8 cellular contexts compared by ENCODE assay signal in the genomic region with DNA sequence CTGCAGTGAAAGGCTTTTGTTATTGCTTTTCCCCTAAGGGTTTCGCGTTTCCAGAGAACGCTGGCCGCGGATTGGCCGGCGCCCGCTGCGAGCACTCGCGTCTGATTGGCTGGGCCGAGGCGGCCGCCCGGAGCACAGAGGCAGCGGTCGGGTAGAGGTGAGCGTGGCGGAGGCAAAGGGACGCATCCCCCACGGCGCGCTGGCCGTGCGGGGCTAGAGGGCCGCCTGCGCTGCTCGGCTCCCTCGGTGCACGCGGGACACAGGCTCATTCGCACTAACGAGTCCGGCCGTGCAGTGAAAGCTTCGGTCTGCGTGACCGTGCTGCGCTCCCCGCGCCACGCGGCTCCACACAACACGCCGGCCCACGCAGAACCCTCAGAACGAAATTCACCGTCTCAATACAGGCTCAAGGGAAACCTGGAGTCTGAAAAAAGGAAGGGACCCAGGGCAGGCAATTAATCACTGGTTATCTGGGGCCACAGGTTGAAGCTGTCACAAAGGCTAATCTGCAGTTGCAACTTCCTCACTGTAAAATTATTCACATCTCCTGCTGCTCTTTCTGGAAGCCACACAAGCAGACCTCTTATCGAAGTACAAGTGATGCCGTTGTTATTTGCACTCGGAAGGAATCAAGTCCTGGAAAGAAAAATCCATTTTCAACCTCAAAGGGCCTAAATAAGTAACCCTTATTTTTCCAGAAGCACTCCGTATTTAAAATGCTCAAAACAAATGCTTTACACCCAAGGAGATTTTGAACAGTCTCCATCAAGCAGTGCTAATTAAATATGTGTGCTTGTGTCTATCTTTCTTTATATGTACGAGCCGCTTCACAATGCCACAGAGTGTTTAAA.
A peak's percentile ranks its signal among the peaks of the same experiment; 100 is the strongest.
DNase-seq lines count a peak whose midpoint lies in the region; ATAC-seq and TF ChIP-seq lines count a peak whose summit lies in the region.

No MANE protein-coding gene starts in this region.

- no peak overlapping the region for H4K8ac ChIP-seq in neuronal stem cell (ENCODE audit: low read depth, low read length)

- H3K4me1 ChIP-seq in BE2C (peaks cover 48% of the 10 kb centered on the region), neuronal stem cell (ENCODE audit: control insufficient read depth in 2 of 2, insufficient read depth in 1 of 2, low read depth in 1 of 2, low read length in 2 of 2) (peaks cover 42 to 69% of the 10 kb centered on the region in 2 donors)

- H4K91ac ChIP-seq in neuronal stem cell (ENCODE audit: low read depth, low read length, poor library complexity), result no peak overlapping the region

- H2BK15ac ChIP-seq in neuronal stem cell (ENCODE audit: low read length), result no peak overlapping the region

- H2AK5ac ChIP-seq in neuronal stem cell (ENCODE audit: low read depth, low read length), result peak overlapping the region; percentile 16

- DNase-seq in BE2C (peak; percentile 93), NCI-H524 treated with DMSO at 0.1 percent for 48 hours (lab: John Stamatoyannopoulos, UW) (peak; percentile 10), Right ventricle myocardium superior (peak; percentile 91), neuronal stem cell (ENCODE audit: low spot score) (peak; percentile 78)
- no peak for DNase-seq in NK-92 treated with Interleukin-12 subunit alpha and Interleukin-12 subunit beta, amount 100 ng/mL, for 24 hours (lab: John Stamatoyannopoulos, UW)

- no peak overlapping the region for H2BK12ac ChIP-seq in neuronal stem cell (ENCODE audit: low read length)

- H2BK120ac ChIP-seq in neuronal stem cell (ENCODE audit: low read depth, low read length), result no peak overlapping the region

- H3K79me1 ChIP-seq in neuronal stem cell (ENCODE audit: low read depth, low read length), result peaks cover 10% of the 10 kb centered on the region

- peak overlapping the region; percentile 69 for H3K4me3 Mint-ChIP-seq in activated naive CD8-positive, alpha-beta T cell

- H3K27ac ChIP-seq in neuronal stem cell (replicated peaks; ENCODE audit: low read length), result peak overlapping the region; percentile 36

- H3K4me3 ChIP-seq in BE2C (ENCODE audit: low read depth, low read length) (peak overlapping the region; percentile 68), neuronal stem cell (ENCODE audit: low read length in 2 of 2) (peak overlapping the region; percentile 44 to 67)

- H2BK5ac ChIP-seq in neuronal stem cell (ENCODE audit: low read length), result no peak overlapping the region

- no peak for TF ChIP-seq CTCF in BE2C (IDR thresholded peaks at IDR 0.05; ENCODE audit: low read depth, low read length)

- H3K4me2 ChIP-seq in neuronal stem cell (ENCODE audit: insufficient read depth, low read length, poor library complexity, severe bottlenecking), result peak overlapping the region; percentile 81

- H2AFZ ChIP-seq in neuronal stem cell (ENCODE audit: low read length), result peak overlapping the region; percentile 64

- no CpG with 5 or more reads among the region's 54 CpGs for WGBS in neuronal stem cell (ENCODE audit: extremely low coverage in 2 of 2, insufficient read length in 2 of 2, insufficient replicate concordance in 1 of 2), 2 donors

- H3K36me3 ChIP-seq in BE2C, result peaks cover 14% of the 10 kb centered on the region
- peaks cover 20 to 31% of the 10 kb centered on the region in 2 donors for H3K36me3 ChIP-seq in neuronal stem cell (replicated peaks in 1 of 2; ENCODE audit: control insufficient read depth in 2 of 2, insufficient read depth in 2 of 2, low read length in 2 of 2)

- H3K36me3 Mint-ChIP-seq in activated naive CD8-positive, alpha-beta T cell, result no peaks in the 10 kb centered on the region

- H3K14ac ChIP-seq in neuronal stem cell (ENCODE audit: low read length), result peak overlapping the region; percentile 25

- H3K27ac Mint-ChIP-seq in activated naive CD8-positive, alpha-beta T cell, result no peak overlapping the region

- peaks cover 25% of the 10 kb centered on the region for H3K27me3 Mint-ChIP-seq in activated naive CD8-positive, alpha-beta T cell

- H3K4ac ChIP-seq in neuronal stem cell (ENCODE audit: low read length), result no peak overlapping the region

- no peaks in the 10 kb centered on the region for H3K27me3 ChIP-seq in BE2C
- H3K27me3 ChIP-seq in neuronal stem cell (ENCODE audit: control insufficient read depth in 3 of 3, insufficient read depth in 3 of 3, low read depth in 1 of 3, low read length in 3 of 3), result no peaks in the 10 kb centered on the region

- intact Hi-C loops in Right ventricle myocardium superior (cut with DNase I), result loop anchor here (5.0 to 10.0 kb wide), 2 partner anchors 95 to 253 kb away; a partner anchor contains a TSS

- H3K9me3 ChIP-seq in BE2C (no peaks in the 10 kb centered on the region), neuronal stem cell (replicated peaks in 1 of 2; ENCODE audit: control insufficient read depth in 2 of 2, insufficient read depth in 1 of 2, low read depth in 1 of 2, low read length in 2 of 2) (no peaks in the 10 kb centered on the region)

- H3K4me1 Mint-ChIP-seq in activated naive CD8-positive, alpha-beta T cell (ENCODE audit: low read depth), result peaks cover 35% of the 10 kb centered on the region

- ATAC-seq in GM18861 (IDR thresholded peaks at IDR 0.05; ENCODE audit: unreplicated experiment) (peak; percentile 19), HG03196 (IDR thresholded peaks at IDR 0.05; ENCODE audit: unreplicated experiment) (peak; percentile 19), Right ventricle myocardium superior (ENCODE audit: poor library complexity) (peak; percentile 92)

- H3K23ac ChIP-seq in neuronal stem cell (ENCODE audit: low read depth, low read length, poor library complexity), result peak overlapping the region; percentile 74

- no peaks in the 10 kb centered on the region for H3K9me3 Mint-ChIP-seq in activated naive CD8-positive, alpha-beta T cell (ENCODE audit: low read depth)

- H3K18ac ChIP-seq in neuronal stem cell (ENCODE audit: low read length), result peak overlapping the region; percentile 98

- peak overlapping the region; percentile 89 for H3K9ac ChIP-seq in neuronal stem cell (ENCODE audit: low read depth, low read length, poor library complexity)

Comparison
In these comparisons a context has a peak if more than half of its experiments do, and no peak if none do; other contexts are left out.
1. ATAC-seq: peak in every context shown above with its lines; median percentile 92 in Right ventricle myocardium superior; 19 in GM18861; 19 in HG03196.